ENCODE assay signal across 8 cellular contexts in the genomic region with DNA sequence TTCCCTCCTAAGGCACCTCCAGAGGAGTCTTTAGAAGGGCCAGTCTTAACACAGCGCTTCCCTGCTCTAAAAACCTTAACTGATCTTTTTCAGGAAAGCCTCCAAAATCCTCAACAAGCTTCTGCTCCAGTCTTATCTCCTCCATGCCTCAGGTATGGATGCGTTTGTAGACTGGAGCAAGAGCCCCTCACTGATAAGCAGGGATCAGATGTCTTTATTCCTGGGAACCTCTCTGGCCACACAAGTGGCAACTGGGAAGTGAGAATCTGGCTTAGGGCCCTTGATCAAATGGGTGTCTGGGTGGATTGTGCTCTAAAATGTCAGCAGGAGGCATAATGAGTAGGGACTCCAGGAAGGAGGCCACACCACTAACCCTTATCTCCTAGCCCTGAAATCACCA. TPM values are rescaled to one million over a fixed set of nuclear protein-coding genes. Genes with fewer than 3 reads are reported as not detected.
DNase-seq lines count a peak whose midpoint lies in the region; FAIRE-seq and TF ChIP-seq lines count a peak whose summit lies in the region.

No MANE protein-coding gene starts in this region.

- TF ChIP-seq CTCF in H1 (IDR thresholded peaks at IDR 0.05; ENCODE audit: control extremely low read depth in 1 of 3, insufficient read depth in 1 of 3, low read depth in 1 of 3, low read length in 3 of 3), result no peak
- no peak for TF ChIP-seq CTCF in Peyer's patch (IDR thresholded peaks at IDR 0.05)
- TF ChIP-seq CTCF in transverse colon (IDR thresholded peaks at IDR 0.05), result no peak

- FAIRE-seq in H1 (lab: Jason Lieb, UNC), result no peak

- H3K4me1 ChIP-seq in H1 (replicated peaks in 1 of 4; ENCODE audit: control insufficient read depth in 3 of 4, insufficient read depth in 4 of 4, low read length in 3 of 4) (peaks cover 0 to 2% (median 1%) of the 10 kb centered on the region in 4 experiments; a peak in 5 of 7 replicates), Peyer's patch (peaks cover 0 to 8% (median 0%) of the 10 kb centered on the region in 4 donors), transverse colon (peaks cover 0 to 20% (median 9%) of the 10 kb centered on the region in 4 donors)

- H3K9ac ChIP-seq in H1 (replicated peaks in 1 of 4; ENCODE audit: extremely low read depth in 1 of 4, low read depth in 3 of 4, low read length in 3 of 4), result peak overlapping the region in 1 of 4 experiments; percentile 91; a peak in 1 of 7 replicates

- no peak overlapping the region for H2AFZ ChIP-seq in H1 (ENCODE audit: low read length)

- peak overlapping the region; percentile 71 to 95 (median 77); a peak in 7 of 8 replicates for H3K4me3 ChIP-seq in H1 (ENCODE audit: extremely low read depth in 1 of 4, insufficient read depth in 2 of 4, low read depth in 3 of 4, low read length in 4 of 4)
- H3K4me3 ChIP-seq in skeletal muscle cell (ENCODE audit: low read depth, low read length), result peak overlapping the region; percentile 64
- peak overlapping the region in 2 of 4 donors; percentile 67 to 84 for H3K4me3 ChIP-seq in Peyer's patch
- H3K4me3 ChIP-seq in transverse colon, result peak overlapping the region in 2 of 4 donors; percentile 48 to 66

- no peak overlapping the region for H2BK20ac ChIP-seq in H1 (ENCODE audit: low read length)

- no peak overlapping the region for H2BK15ac ChIP-seq in H1 (ENCODE audit: low read length)

- H3K9me3 ChIP-seq in H1 (ENCODE audit: insufficient read depth in 2 of 2, low read depth in 1 of 2, low read length in 1 of 2) (no peaks in the 10 kb centered on the region), Peyer's patch (no peaks in the 10 kb centered on the region), transverse colon (no peaks in the 10 kb centered on the region)

- 68% methylated on average over 2 of the region's 2 CpGs; no CpG with 5 or more reads in 1 of the 2 experiments for WGBS in H1 (ENCODE audit: extremely low coverage in 1 of 2, insufficient coverage in 1 of 2, insufficient read length in 1 of 2, insufficient replicate concordance in 2 of 2, low coverage in 1 of 2, low lambda C conversion rate in 2 of 2, missing lambda C conversion rate in 1 of 2), 2 experiments
- WGBS in transverse colon (ENCODE audit: low coverage in 1 of 2), 2 donors, result 75 to 100% methylated on average over 1 to 2 of the region's 2 CpGs

- TF ChIP-seq RAD21 in H1 (IDR thresholded peaks at IDR 0.05 in 1 of 2, conservative IDR thresholded peaks at IDR 0.05 in 1 of 2; ENCODE audit: low read depth in 2 of 2, low read length in 2 of 2), result no peak

- H2BK120ac ChIP-seq in H1 (replicated peaks; ENCODE audit: low read depth, low read length), result no peak overlapping the region

- TF ChIP-seq EP300 in H1 (IDR thresholded peaks at IDR 0.05; ENCODE audit: borderline replicate concordance in 1 of 2, low read depth in 2 of 2, low read length in 2 of 2) (no peak), transverse colon (IDR thresholded peaks at IDR 0.05; ENCODE audit: low read depth) (no peak)

- H3K14ac ChIP-seq in H1 (ENCODE audit: insufficient read length), result no peak overlapping the region

- CTCF ChIA-PET in H1 (lab: Charles Lee; ENCODE audit: partially characterized antibody), result interaction anchor here (0.9 kb wide), 1 partner anchor 199 kb away, joined by 3 read pairs; no protein-coding TSS in a partner anchor

- H3K36me3 ChIP-seq in H1 (ENCODE audit: control insufficient read depth in 2 of 4, insufficient read depth in 4 of 4, low read length in 3 of 4) (no peaks in the 10 kb centered on the region), Peyer's patch (no peaks in the 10 kb centered on the region), transverse colon (no peaks in the 10 kb centered on the region)

- POLR2A ChIA-PET in H1 (lab: Charles Lee; ENCODE audit: partially characterized antibody), result interaction anchor here (0.9 to 3.2 kb wide), 10 partner anchors 8 to 273 kb away, joined by 3 to 25 read pairs (median 4); partner anchors contain the start of genes BSDC1, RBBP4 and ZBTB8OS

- H3K18ac ChIP-seq in H1 (ENCODE audit: extremely low read depth, low read length), result no peak overlapping the region

- no peak overlapping the region for H3K56ac ChIP-seq in H1 (replicated peaks; ENCODE audit: insufficient read length, low read depth, low read length)

- H3K27me3 ChIP-seq in H1 (replicated peaks in 1 of 4; ENCODE audit: control insufficient read depth in 3 of 4, extremely low read depth in 1 of 4, insufficient read depth in 3 of 4, low read length in 3 of 4) (no peaks in the 10 kb centered on the region; a peak in 1 of 7 replicates), Peyer's patch (no peaks in the 10 kb centered on the region), transverse colon (no peaks in the 10 kb centered on the region)

- no peak overlapping the region for H3K23ac ChIP-seq in H1 (ENCODE audit: insufficient read length)

- no peak overlapping the region for H2BK12ac ChIP-seq in H1 (ENCODE audit: low read depth, low read length)

- intact Hi-C loops in transverse colon (cut with DNase I; ENCODE audit: low total_unique reads), result no loop called here

- no peaks in the 10 kb centered on the region for H3K79me1 ChIP-seq in H1 (ENCODE audit: low read depth, low read length)

- H4K8ac ChIP-seq in H1 (ENCODE audit: extremely low read depth, insufficient read depth, low read length), result no peak overlapping the region

- H2AK5ac ChIP-seq in H1 (ENCODE audit: low read depth, low read length), result no peak overlapping the region

- H4K5ac ChIP-seq in H1 (ENCODE audit: insufficient read length, low read depth, low read length), result no peak overlapping the region

- no peak overlapping the region for H2BK5ac ChIP-seq in H1 (ENCODE audit: low read depth, low read length)

- H3K79me2 ChIP-seq in H1 (ENCODE audit: control insufficient read depth in 1 of 2, insufficient read depth in 2 of 2, low read length in 2 of 2), result peaks cover 0 to 39% of the 10 kb centered on the region in 2 experiments; a peak in 2 of 4 replicates

- H3K23me2 ChIP-seq in H1 (ENCODE audit: low read depth, low read length), result peaks cover 8% of the 10 kb centered on the region; the same call in 1 of the 2 replicates

- TF ChIP-seq POLR2A in H1 (IDR thresholded peaks at IDR 0.05; ENCODE audit: control extremely low read depth in 1 of 2, low read depth in 2 of 2, low read length in 2 of 2) (no peak), Peyer's patch (IDR thresholded peaks at IDR 0.05) (no peak), transverse colon (IDR thresholded peaks at IDR 0.05) (no peak)

- H3K27ac ChIP-seq in H1 (ENCODE audit: low read depth, low read length) (no peak overlapping the region), Peyer's patch (no peak overlapping the region), transverse colon (peak overlapping the region in 1 of 4 donors; percentile 82)

- H3K4me2 ChIP-seq in H1 (ENCODE audit: insufficient read depth in 1 of 2, low read depth in 2 of 2, low read length in 2 of 2), result peak overlapping the region; percentile 93 to 99

- no peak overlapping the region for H4K91ac ChIP-seq in H1 (replicated peaks; ENCODE audit: insufficient read length, low read length)

- DNase-seq in NCI-H2196 (lab: John Stamatoyannopoulos, UW; ENCODE audit: unreplicated experiment), result peak; percentile 23
- no peak for DNase-seq in NCI-H2196 treated with DMSO at 0.1 percent for 48 hours (lab: John Stamatoyannopoulos, UW; ENCODE audit: unreplicated experiment)
- peak; percentile 50 for DNase-seq in NCI-H526 treated with DMSO at 0.1 percent for 48 hours (lab: John Stamatoyannopoulos, UW)
- DNase-seq in H1 (ENCODE audit: low read depth in 1 of 2, low spot score in 2 of 2), result no peak
- no peak for DNase-seq in skeletal muscle cell (ENCODE audit: low read depth)
- DNase-seq in Peyer's patch, result no peak
- DNase-seq in effector CD4-positive, alpha-beta T cell, result no peak
- no peak for DNase-seq in transverse colon

- peaks cover 3 to 8% of the 10 kb centered on the region in 2 experiments for H4K20me1 ChIP-seq in H1 (replicated peaks in 1 of 2; ENCODE audit: control insufficient read depth in 1 of 2, insufficient read depth in 2 of 2, low read length in 2 of 2)

- H3K4ac ChIP-seq in H1 (replicated peaks; ENCODE audit: insufficient read length, low read depth, low read length), result no peak overlapping the region

- in situ Hi-C loops in transverse colon (cut with MboI; ENCODE audit: low pct_ligation_motif_present in 1 of 4, low pct_unique_long_range_greater_than_20kb in 1 of 4, low sequenced_read_pairs in 3 of 4), result no loop called here

TF ChIP-seq in H1, 55 proteins besides CTCF, POLR2A, EP300 and RAD21:
- TF ChIP-seq JUN (IDR thresholded peaks at IDR 0.05; ENCODE audit: low read depth, low read length) (no peak), YY1 (IDR thresholded peaks at IDR 0.05; ENCODE audit: low read depth, low read length) (no peak), PHF8 (conservative IDR thresholded peaks at IDR 0.05; ENCODE audit: low read depth, low read length) (no peak), POU5F1 (IDR thresholded peaks at IDR 0.05; ENCODE audit: low read depth, low read length) (no peak), CEBPB (IDR thresholded peaks at IDR 0.05; ENCODE audit: low read depth, low read length) (no peak), SAP30 (IDR thresholded peaks at IDR 0.05; ENCODE audit: insufficient read depth, insufficient replicate concordance, low read length) (no peak), CREB1 (IDR thresholded peaks at IDR 0.05) (no peak), CBX5 (IDR thresholded peaks at IDR 0.05; ENCODE audit: low read depth, low read length) (no peak)

RNA-seq across cellular contexts. Expression of gene ZBTB8A, which starts 1.4 kb away (rescaled TPM):
- 8.9 and 10.4 TPM in 2 replicates for total RNA-seq in H1 (2021; fragmentation: NEBNext Ultra II Directional; extraction: Animal tissue kit (Norgen Biotek cat#: 25700))
- polyA plus RNA-seq in H1 (2011; rRNA removed), result 2.3 and 2.9 TPM in 2 replicates
- 3.6 TPM for polyA plus RNA-seq in H1 (2011; cell fraction: cytosol; rRNA removed)
- polyA plus RNA-seq in H1 (2011; cell fraction: nucleus; rRNA removed), result 2.6 TPM
- polyA plus RNA-seq in H1 (2012, experiment 1 of 2), result 2.9 to 5.9 TPM (median 5.0 TPM) in 4 replicates
- polyA plus RNA-seq in H1 (2012, experiment 2 of 2), result 0.92 TPM
- polyA plus RNA-seq in H1 (2013, experiment 1 of 2), result 7.9 TPM
- 7.0 TPM for polyA plus RNA-seq in H1 (2013, experiment 2 of 2)
- polyA minus RNA-seq in H1 (2011; rRNA and poly(A)+ RNA removed), result 5.7 and 10.3 TPM in 2 replicates
- 3.1 TPM for polyA minus RNA-seq in H1 (2011; cell fraction: cytosol; rRNA and poly(A)+ RNA removed)
- 7.6 TPM for polyA minus RNA-seq in H1 (2011; cell fraction: nucleus; rRNA and poly(A)+ RNA removed)
- total RNA-seq in Peyer's patch (1 to 10 TPM; 2.3 to 5.8 (median 4.7) TPM), transverse colon (10 to 100 TPM in 1 of 4 donors, 1 to 10 TPM in 3; 2.2 to 21.1 (median 6.6) TPM)

Comparison
In these comparisons a context has a peak if more than half of its experiments do, and no peak if none do; other contexts are left out.
1. DNase-seq: peak in NCI-H2196 (single experiment) and NCI-H526 treated with DMSO at 0.1 percent for 48 hours (single experiment); none in NCI-H2196 treated with DMSO at 0.1 percent for 48 hours (single experiment), H1 (0 of 2), skeletal muscle cell (single experiment), Peyer's patch (0 of 3), effector CD4-positive, alpha-beta T cell (single experiment) and transverse colon (single experiment).